Comparison of ENCODE assay signal across 24 cellular contexts in the genomic region with DNA sequence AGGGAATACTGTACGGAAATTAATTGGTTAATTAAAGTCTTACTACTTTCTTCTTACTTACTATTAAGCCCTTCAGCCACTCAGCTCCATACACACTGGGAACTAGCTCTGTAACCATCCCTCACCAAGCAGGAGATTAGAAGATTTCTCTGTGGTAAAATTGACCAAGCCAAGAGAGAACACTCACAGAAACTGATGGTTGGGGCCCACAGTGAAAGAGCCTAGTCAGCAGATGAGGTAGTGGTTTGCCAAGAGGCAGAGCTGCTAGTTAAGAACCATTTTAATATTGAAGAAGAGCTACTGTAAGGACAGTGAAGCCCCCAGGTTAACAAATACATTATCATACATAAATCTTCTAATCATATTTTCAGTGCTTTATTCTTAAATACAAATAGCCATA. TPM values are rescaled to one million over a fixed set of nuclear protein-coding genes. Genes with fewer than 3 reads are reported as not detected.
DNase-seq lines count a peak whose midpoint lies in the region; ATAC-seq, FAIRE-seq and TF ChIP-seq lines count a peak whose summit lies in the region.
"Had no signal": no experiment of that assay in that cellular context is flagged by ENCODE, and none has a peak within 500 bp of the region (broad histone marks: within the 10 kb centered on the region; RNA-seq: fewer than 3 reads in every experiment).

No MANE protein-coding gene starts in this region.

- ATAC-seq in A549 (no peak), K562 (no peak), GM21367 (IDR thresholded peaks at IDR 0.05; ENCODE audit: unreplicated experiment) (no peak)
- ATAC-seq: CD8-positive, alpha-beta T cell had no signal

- peaks cover 11% of the 10 kb centered on the region; the same call in 1 of the 3 replicates for H3K9me3 ChIP-seq in A549
- no peaks in the 10 kb centered on the region for H3K9me3 ChIP-seq in MM.1S (replicated peaks; ENCODE audit: insufficient read depth, low read length)
- no peaks in the 10 kb centered on the region for H3K9me3 ChIP-seq in K562 (replicated peaks; ENCODE audit: control insufficient read depth, insufficient read depth, low read depth, low read length)

- H3K27me3 ChIP-seq in MM.1S (replicated peaks; ENCODE audit: insufficient read depth, low read length) = no peaks in the 10 kb centered on the region
- peaks cover 7 to 32% of the 10 kb centered on the region in 2 experiments; a peak in 4 of 5 replicates for H3K27me3 ChIP-seq in K562 (ENCODE audit: control insufficient read depth in 2 of 2, insufficient read depth in 2 of 2, low read length in 2 of 2)
- H3K27me3 ChIP-seq: BLaER1 had no signal

- H4K20me1 ChIP-seq in MM.1S (ENCODE audit: insufficient read depth, low read length) (no peaks in the 10 kb centered on the region), K562 (replicated peaks; ENCODE audit: control insufficient read depth, insufficient read depth, low read length) (peaks cover 2% of the 10 kb centered on the region; the same call in 1 of the 2 replicates)
- H4K20me1 ChIP-seq: BLaER1 had no signal

- DNase-seq in A549 (ENCODE audit: low read depth in 1 of 2, low spot score in 1 of 2) (no peak), GM10248 (ENCODE audit: extremely low spot score) (peak; percentile 2), MM.1S (peak; percentile 47), K562 (ENCODE audit: extremely low read depth in 1 of 4, low spot score in 3 of 4) (no peak), HuH-7.5 (ENCODE audit: low spot score) (no peak), frontal cortex (ENCODE audit: low spot score in 2 of 2) (no peak)
- DNase-seq: 8988T; Caco-2; CD4-positive, CD25-positive, alpha-beta regulatory T cell; DMS 273 treated with DMSO at 0.1 percent for 48 hours; DMS79; GF-D8; GM23248; H7; HCEC 1CT had no signal

- intact Hi-C loops in K562 (cut with micrococcal nuclease) = no loop called here

- no peak overlapping the region for H3K27ac ChIP-seq in A549
- H3K27ac ChIP-seq in MM.1S (ENCODE audit: low read length) = no peak overlapping the region
- no peak overlapping the region for H3K27ac ChIP-seq in K562 (ENCODE audit: extremely low read depth, low read depth, low read length)
- H3K27ac ChIP-seq: C4-2B, GM23248 had no signal

- no peaks in the 10 kb centered on the region for H3F3A ChIP-seq in MM.1S (ENCODE audit: insufficient read depth, low read length)

- TF ChIP-seq EP300 in A549 (IDR thresholded peaks at IDR 0.05) (no peak), K562 (IDR thresholded peaks at IDR 0.05; ENCODE audit: low read length) (no peak)

- TF ChIP-seq CTCF in A549 (IDR thresholded peaks at IDR 0.05) = no peak
- no peak for TF ChIP-seq CTCF in GM10248 (IDR thresholded peaks at IDR 0.05; ENCODE audit: control extremely low read depth, extremely low read depth, low read depth, missing control alignments)
- TF ChIP-seq CTCF in MM.1S (IDR thresholded peaks at IDR 0.05; ENCODE audit: low read length) = no peak
- no peak for TF ChIP-seq CTCF in K562 (IDR thresholded peaks at IDR 0.05 in 2 of 3, conservative IDR thresholded peaks at IDR 0.05 in 1 of 3; ENCODE audit: insufficient read depth in 2 of 3, low read depth in 1 of 3, low read length in 3 of 3)

- no peaks in the 10 kb centered on the region for H3K9me2 ChIP-seq in MM.1S (replicated peaks; ENCODE audit: insufficient read depth, low read length)

- no peaks in the 10 kb centered on the region for H3K79me2 ChIP-seq in MM.1S (ENCODE audit: low read length)
- no peaks in the 10 kb centered on the region for H3K79me2 ChIP-seq in K562 (ENCODE audit: control insufficient read depth, insufficient read depth, low read length)

- no peak for TF ChIP-seq RAD21 in A549 (conservative IDR thresholded peaks at IDR 0.05 in 1 of 2, IDR thresholded peaks at IDR 0.05 in 1 of 2)
- TF ChIP-seq RAD21 in K562 (CRISPR knock-in tag; conservative IDR thresholded peaks at IDR 0.05 in 1 of 2, IDR thresholded peaks at IDR 0.05 in 1 of 2) = no peak

- no TSS peak for BruUV-seq in K562 (replicated peaks; lab: Mats Ljungman, UMichigan)

- TF ChIP-seq POLR2A in A549 (IDR thresholded peaks at IDR 0.05; ENCODE audit: low read length) = no peak
- TF ChIP-seq POLR2A in K562 (conservative IDR thresholded peaks at IDR 0.05) = no peak

- H3K36me3 ChIP-seq in MM.1S (replicated peaks; ENCODE audit: insufficient read depth, low read length) = no peaks in the 10 kb centered on the region
- no peaks in the 10 kb centered on the region for H3K36me3 ChIP-seq in K562 (ENCODE audit: control insufficient read depth, insufficient read depth, low read length)
- H3K36me3 ChIP-seq: BLaER1 had no signal

- H2AFZ ChIP-seq in MM.1S (ENCODE audit: low read length) (no peak overlapping the region), K562 (ENCODE audit: low read depth, low read length) (no peak overlapping the region)
- H2AFZ ChIP-seq: GM23248 had no signal

- POLR2A ChIA-PET in A549 (lab: Yijun Ruan, JAX) = no interaction called here
- POLR2A ChIA-PET in GM10248 (lab: Yijun Ruan, JAX) = no interaction called here
- POLR2A ChIA-PET in K562 (lab: Yijun Ruan, JAX) = no interaction called here

- no peak overlapping the region for H3K4me3 ChIP-seq in A549
- no peak overlapping the region for H3K4me3 ChIP-seq in MM.1S (ENCODE audit: low read length)
- H3K4me3 ChIP-seq in K562 = no peak overlapping the region
- H3K4me3 ChIP-seq: BLaER1, GM23248 had no signal

- H3K9me1 ChIP-seq in K562 (ENCODE audit: control insufficient read depth, insufficient read depth, low read length) = no peaks in the 10 kb centered on the region

- 17% methylated on average over 1 of the region's 1 CpG for WGBS in A549 (ENCODE audit: missing lambda C conversion rate)
- WGBS in K562 (ENCODE audit: insufficient coverage, low coverage, missing lambda C conversion rate) = 0% methylated on average over 1 of the region's 1 CpG

- H3K9ac ChIP-seq in MM.1S (ENCODE audit: low read length) (no peak overlapping the region), K562 (ENCODE audit: insufficient read depth in 1 of 2, low read depth in 2 of 2, low read length in 2 of 2) (no peak overlapping the region)
- H3K9ac ChIP-seq: BLaER1, GM23248 had no signal

- H3K4me2 ChIP-seq in A549 (no peak overlapping the region), MM.1S (ENCODE audit: low read depth, low read length) (no peak overlapping the region), K562 (ENCODE audit: insufficient read depth, low read length) (no peak overlapping the region)

- FAIRE-seq in A549 (lab: Jason Lieb, UNC) = no peak
- no peak for FAIRE-seq in K562 (lab: Jason Lieb, UNC)
- no peak for FAIRE-seq in frontal cortex (lab: Jason Lieb, UNC)
- FAIRE-seq: D721Med, GM12892, H1 had no signal

- H3K4me1 ChIP-seq in A549 = no peaks in the 10 kb centered on the region
- no peaks in the 10 kb centered on the region for H3K4me1 ChIP-seq in MM.1S (ENCODE audit: low read length)
- no peaks in the 10 kb centered on the region for H3K4me1 ChIP-seq in K562 (replicated peaks in 1 of 2; ENCODE audit: control insufficient read depth in 2 of 2, insufficient read depth in 2 of 2, low read length in 2 of 2)

- in situ Hi-C loops in K562 (cut with MboI) = no loop called here

- CTCF ChIA-PET in A549 (lab: Yijun Ruan, JAX) (no interaction called here), GM10248 (lab: Yijun Ruan, JAX) (no interaction called here), K562 (lab: Yijun Ruan, JAX; ENCODE audit: low intra/inter-chr PET ratio) (no interaction called here)

RNA-seq across cellular contexts. Expression of gene C10orf53, which starts 21.8 kb away (rescaled TPM):
- polyA plus RNA-seq in A549 (2011; rRNA removed) (not detected in 2 replicates), A549 (2017; fragmentation: RNase III; extraction: RNeasy Plus Mini Kit Qiagen cat#74134 plus additional on column Dnase treatment) (not detected in 3 replicates), K562 (2011; rRNA removed) (not detected in 2 replicates), K562 (2014; fragmentation: Illumina TruSeq; extraction: Trizol) (not detected in 2 replicates), K562 (2014; fragmentation: Nextera tagmentation; extraction: Ambion mirVana) (not detected), K562 (2014; rRNA removed) (not detected in 2 replicates)
- polyA plus RNA-seq in A549 (2012; cell fraction: cytosol; rRNA removed) = not detected in 2 replicates
- polyA plus RNA-seq in A549 (2012; cell fraction: nucleus; rRNA removed) = not detected in 2 replicates
- not detected in 2 replicates for polyA minus RNA-seq in A549 (2011; rRNA and poly(A)+ RNA removed)
- not detected in 2 replicates for total RNA-seq in K562 (2011; cell fraction: chromatin; rRNA removed; ENCODE audit: low replicate concordance)
- total RNA-seq in K562 (2011; cell fraction: nucleolus; rRNA removed) = not detected in 2 replicates
- not detected in 2 replicates for total RNA-seq in K562 (2011; cell fraction: nucleoplasm; rRNA removed)
- total RNA-seq in K562 (2014; rRNA removed) (not detected in 2 replicates), K562 (2014; rRNA removed; fragmentation: Illumina TruSeq; extraction: Trizol) (not detected in 2 replicates), K562 (2015; rRNA removed; fragmentation: Illumina TruSeq; extraction: Trizol) (not detected in 2 replicates), K562 (2021) (not detected in 2 replicates), frontal cortex (not detected)
- not detected in 2 replicates for polyA plus RNA-seq in K562 (2011; cell fraction: cytosol; rRNA removed)
- not detected in 2 replicates for polyA plus RNA-seq in K562 (2011; cell fraction: nucleus; rRNA removed)
- polyA plus RNA-seq in K562 (2012) = not detected in 2 replicates
- polyA minus RNA-seq in K562 (2011; rRNA and poly(A)+ RNA removed) = not detected in 2 replicates
- not detected in 2 replicates for polyA minus RNA-seq in K562 (2011; cell fraction: cytosol; rRNA and poly(A)+ RNA removed)
- polyA minus RNA-seq in K562 (2011; cell fraction: nucleus; rRNA and poly(A)+ RNA removed) = not detected in 2 replicates
- total RNA-seq: A673; Caco-2; CD4-positive, CD25-positive, alpha-beta regulatory T cell; CD8-positive, alpha-beta T cell; G401; GM23248; H1; H7 had no signal
- polyA plus RNA-seq: CD4-positive, CD25-positive, alpha-beta regulatory T cell; GM23248; H1 had no signal

RNA-seq across cellular contexts. Expression of gene CHAT, which starts 43.8 kb away (rescaled TPM):
- not detected in 2 replicates for polyA plus RNA-seq in A549 (2011; rRNA removed)
- polyA plus RNA-seq in A549 (2012; cell fraction: cytosol; rRNA removed) = not detected in 2 replicates
- polyA plus RNA-seq in A549 (2012; cell fraction: nucleus; rRNA removed) = not detected in 2 replicates
- polyA plus RNA-seq in A549 (2017; fragmentation: RNase III; extraction: RNeasy Plus Mini Kit Qiagen cat#74134 plus additional on column Dnase treatment) = not detected in 3 replicates
- polyA minus RNA-seq in A549 (2011; rRNA and poly(A)+ RNA removed) = not detected in 2 replicates
- not detected in 2 replicates for total RNA-seq in K562 (2011; cell fraction: chromatin; rRNA removed; ENCODE audit: low replicate concordance)
- total RNA-seq in K562 (2011; cell fraction: nucleolus; rRNA removed) = not detected in 2 replicates
- not detected in 2 replicates for total RNA-seq in K562 (2011; cell fraction: nucleoplasm; rRNA removed)
- total RNA-seq in K562 (2014; rRNA removed) = not detected in 2 replicates
- total RNA-seq in K562 (2014; rRNA removed; fragmentation: Illumina TruSeq; extraction: Trizol) = not detected in 2 replicates
- not detected in 2 replicates for total RNA-seq in K562 (2015; rRNA removed; fragmentation: Illumina TruSeq; extraction: Trizol)
- total RNA-seq in K562 (2021) = not detected in 2 replicates
- polyA plus RNA-seq in K562 (2011; rRNA removed) = not detected in 2 replicates
- not detected in 2 replicates for polyA plus RNA-seq in K562 (2011; cell fraction: cytosol; rRNA removed)
- polyA plus RNA-seq in K562 (2011; cell fraction: nucleus; rRNA removed) = not detected in 2 replicates
- polyA plus RNA-seq in K562 (2012) = not detected in 2 replicates
- polyA plus RNA-seq in K562 (2014; fragmentation: Illumina TruSeq; extraction: Trizol) = not detected in 2 replicates
- polyA plus RNA-seq in K562 (2014; fragmentation: Nextera tagmentation; extraction: Ambion mirVana) = not detected
- polyA plus RNA-seq in K562 (2014; rRNA removed) = not detected in 2 replicates
- polyA minus RNA-seq in K562 (2011; rRNA and poly(A)+ RNA removed) = not detected in 2 replicates
- polyA minus RNA-seq in K562 (2011; cell fraction: cytosol; rRNA and poly(A)+ RNA removed) = not detected in 2 replicates
- not detected in 2 replicates for polyA minus RNA-seq in K562 (2011; cell fraction: nucleus; rRNA and poly(A)+ RNA removed)
- total RNA-seq in frontal cortex = not detected
- total RNA-seq: CD4-positive, CD25-positive, alpha-beta regulatory T cell; CD8-positive, alpha-beta T cell; G401; GM23248; H1; H7 had no signal
- polyA plus RNA-seq: CD4-positive, CD25-positive, alpha-beta regulatory T cell; GM23248; H1 had no signal

RNA-seq across cellular contexts. Expression of gene SLC18A3, which starts 47.5 kb away (rescaled TPM):
- polyA plus RNA-seq in A549 (2011; rRNA removed) = not detected in 2 replicates
- polyA plus RNA-seq in A549 (2012; cell fraction: cytosol; rRNA removed) = not detected in 2 replicates
- 0.02 TPM in 1 of 2 replicates, not detected in the other for polyA plus RNA-seq in A549 (2012; cell fraction: nucleus; rRNA removed)
- not detected in 3 replicates for polyA plus RNA-seq in A549 (2017; fragmentation: RNase III; extraction: RNeasy Plus Mini Kit Qiagen cat#74134 plus additional on column Dnase treatment)
- polyA minus RNA-seq in A549 (2011; rRNA and poly(A)+ RNA removed) = not detected in 2 replicates
- not detected in 2 replicates for total RNA-seq in K562 (2011; cell fraction: chromatin; rRNA removed; ENCODE audit: low replicate concordance)
- not detected in 2 replicates for total RNA-seq in K562 (2011; cell fraction: nucleolus; rRNA removed)
- not detected in 2 replicates for total RNA-seq in K562 (2011; cell fraction: nucleoplasm; rRNA removed)
- total RNA-seq in K562 (2014; rRNA removed) = not detected in 2 replicates
- total RNA-seq in K562 (2014; rRNA removed; fragmentation: Illumina TruSeq; extraction: Trizol) = not detected in 2 replicates
- total RNA-seq in K562 (2015; rRNA removed; fragmentation: Illumina TruSeq; extraction: Trizol) = not detected in 2 replicates
- not detected in 2 replicates for total RNA-seq in K562 (2021)
- polyA plus RNA-seq in K562 (2011; rRNA removed) = not detected in 2 replicates
- not detected in 2 replicates for polyA plus RNA-seq in K562 (2011; cell fraction: cytosol; rRNA removed)
- not detected in 2 replicates for polyA plus RNA-seq in K562 (2011; cell fraction: nucleus; rRNA removed)
- polyA plus RNA-seq in K562 (2012) = not detected in 2 replicates
- polyA plus RNA-seq in K562 (2014; fragmentation: Illumina TruSeq; extraction: Trizol) = not detected in 2 replicates
- not detected for polyA plus RNA-seq in K562 (2014; fragmentation: Nextera tagmentation; extraction: Ambion mirVana)
- not detected in 2 replicates for polyA plus RNA-seq in K562 (2014; rRNA removed)
- not detected in 2 replicates for polyA minus RNA-seq in K562 (2011; rRNA and poly(A)+ RNA removed)
- not detected in 2 replicates for polyA minus RNA-seq in K562 (2011; cell fraction: cytosol; rRNA and poly(A)+ RNA removed)
- not detected in 2 replicates for polyA minus RNA-seq in K562 (2011; cell fraction: nucleus; rRNA and poly(A)+ RNA removed)
- under 0.01 TPM for total RNA-seq in frontal cortex
- total RNA-seq: Caco-2; CD4-positive, CD25-positive, alpha-beta regulatory T cell; CD8-positive, alpha-beta T cell; G401; GM23248; H1; H7 had no signal
- polyA plus RNA-seq: CD4-positive, CD25-positive, alpha-beta regulatory T cell; GM23248 had no signal

Comparison
In these comparisons a context has a peak if more than half of its experiments do, and no peak if none do; other contexts are left out.
1. DNase-seq: peak in GM10248 (single experiment) and MM.1S (single experiment); none in A549 (0 of 2), K562 (0 of 4), HuH-7.5 (single experiment) and frontal cortex (0 of 2).
2. Of the 35 proteins assayed by ChIP-seq in both K562 and A549: peak only in K562: none; only in A549: MAFK; in both: none; in neither: 34.